In genomic region chr2:11678306-11678960, GRCh38 we compare ENCODE assay signal across 19 cellular contexts. TPM values are rescaled to one million over a fixed set of nuclear protein-coding genes. Genes with fewer than 3 reads are reported as not detected.
"Had no signal": no experiment of that assay in that cellular context is flagged by ENCODE, and none has a peak within 500 bp of the region (broad histone marks: within the 10 kb centered on the region; RNA-seq: fewer than 3 reads in every experiment).

No MANE protein-coding gene starts in this region.

- DNase-seq: activated CD4-positive, alpha-beta memory T cell treated with anti-CD3 and anti-CD28 coated beads for 36 hours; activated CD4-positive, alpha-beta T cell treated with anti-CD3 and anti-CD28 coated beads for 36 hours; activated T-cell treated with anti-CD3 and anti-CD28 coated beads, Interleukin-2, amount 50 U/mL, for 4 hours; central memory CD4-positive, alpha-beta T cell; cortex of kidney; effector CD4-positive, alpha-beta T cell; esophagus squamous epithelium; kidney glomerular epithelial cell had no signal

- H3K4me3 ChIP-seq: esophagus squamous epithelium, tibial artery, vagina had no signal

- H3K36me3 ChIP-seq: esophagus squamous epithelium, tibial artery, vagina had no signal

- H3K4me1 ChIP-seq: esophagus squamous epithelium, tibial artery, vagina had no signal

- H3K27me3 ChIP-seq: vagina had no signal

- H3K27ac ChIP-seq: esophagus squamous epithelium, tibial artery, vagina, VCaP had no signal

- H3K9me3 ChIP-seq: esophagus squamous epithelium, vagina had no signal

- ATAC-seq: activated CD4-positive, alpha-beta T cell treated with anti-CD3 and anti-CD28 coated beads for 36 hours; activated T-cell treated with anti-CD3 and anti-CD28 coated beads, Interleukin-2, amount 50 U/mL, for 4 hours; stimulated activated effector memory CD8-positive, alpha-beta T cell treated with anti-CD3 and anti-CD28 coated beads, Interleukin-12 subunit alpha, Interleukin-12 subunit beta, amount 100 ng/mL, for 72 hours had no signal

RNA-seq across cellular contexts. Expression of gene NTSR2, which starts 8.4 kb away (rescaled TPM):
- total RNA-seq: activated CD4-positive, alpha-beta memory T cell treated with anti-CD3 and anti-CD28 coated beads for 36 hours; activated CD4-positive, alpha-beta T cell treated with anti-CD3 and anti-CD28 coated beads for 36 hours; activated T-cell treated with anti-CD3 and anti-CD28 coated beads, Interleukin-2, amount 50 U/mL, for 4 hours; endothelial cell of umbilical vein; esophagus squamous epithelium; fibroblast of villous mesenchyme; liver; mesothelial cell of epicardium; pulmonary artery endothelial cell; T-helper 1 cell treated with Interleukin-12 subunit alpha and Interleukin-12 subunit beta and Interleukin-4 antibody, amounts not matched to agents 30 ng/mL and 1 ng/mL, for 36 hours; vagina had no signal
- polyA plus RNA-seq: endothelial cell of umbilical vein, liver, neural cell had no signal
